ENCODE assay signal across 8 cellular contexts in the genomic region with DNA sequence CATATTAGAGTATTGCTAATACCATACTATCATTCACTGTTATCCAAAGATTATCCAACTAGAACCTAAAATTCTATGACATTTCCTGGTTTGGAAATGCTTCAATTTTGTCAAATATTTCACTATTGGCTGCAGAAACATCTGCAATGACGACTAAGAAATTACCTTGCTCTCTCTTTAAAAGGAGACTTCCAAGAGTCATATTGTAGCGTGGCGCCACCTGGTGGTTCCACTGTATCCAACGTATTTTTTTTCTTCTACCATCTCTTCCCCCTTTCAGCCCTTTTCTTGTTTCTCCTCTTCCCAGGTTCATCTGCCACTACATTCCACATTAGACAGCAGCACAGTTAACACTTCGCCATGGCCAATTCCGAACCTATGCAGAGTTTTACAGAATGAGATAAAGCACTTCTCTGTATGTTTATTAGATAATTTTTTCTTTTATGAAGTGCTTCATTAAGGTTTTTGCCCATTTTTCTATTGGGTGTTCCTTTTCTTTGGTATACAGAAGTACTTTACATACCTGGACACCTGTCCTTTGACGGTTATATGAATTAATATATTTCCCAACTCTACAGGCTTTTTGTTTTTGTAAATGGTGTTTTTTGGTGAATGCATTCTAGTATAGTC.
DNase-seq lines count a peak whose midpoint lies in the region; ATAC-seq and FAIRE-seq lines count a peak whose summit lies in the region.

No MANE protein-coding gene starts in this region.

- peaks cover 35 to 52% (median 50%) of the 10 kb centered on the region in 3 donors for H3K4me1 Mint-ChIP-seq in CD8-positive, alpha-beta memory T cell
- H3K4me1 Mint-ChIP-seq in natural killer cell treated with Interleukin-12 subunit alpha and Interleukin-12 subunit beta and Interleukin-15 and Interleukin-18, amount 100 ng/mL, for 72 hours (ENCODE audit: low read depth in 2 of 2) = peaks cover 23 to 36% of the 10 kb centered on the region in 2 donors

- no peaks in the 10 kb centered on the region for H3K27me3 ChIP-seq in CD8-positive, alpha-beta memory T cell (ENCODE audit: insufficient read depth, low read length, poor library complexity, severe bottlenecking)

- H3K9me3 ChIP-seq in CD8-positive, alpha-beta memory T cell (ENCODE audit: low read length) = no peaks in the 10 kb centered on the region

- no peak for FAIRE-seq in HTR-8/SVneo (lab: Jason Lieb, UNC)

- H3K4me1 ChIP-seq in CD8-positive, alpha-beta memory T cell (ENCODE audit: insufficient read depth, low read length) = peaks cover 25% of the 10 kb centered on the region

- no peak overlapping the region for H3K27ac ChIP-seq in CD8-positive, alpha-beta memory T cell (ENCODE audit: low read depth, low read length)

- peaks cover 5% of the 10 kb centered on the region for H3K36me3 ChIP-seq in CD8-positive, alpha-beta memory T cell (ENCODE audit: insufficient read depth, low read length)

- POLR2A ChIA-PET in CD8-positive, alpha-beta memory T cell (lab: Charles Lee) = interaction anchor here (0.6 to 1.2 kb wide), 2 partner anchors 131 to 147 kb away, joined by 5 to 7 read pairs; no protein-coding TSS in a partner anchor

- ATAC-seq in GM19455 (IDR thresholded peaks at IDR 0.05; ENCODE audit: unreplicated experiment) (peak; percentile 36), esophagus mucosa (peak; percentile 64)
- no peak for ATAC-seq in natural killer cell treated with Interleukin-12 subunit alpha and Interleukin-12 subunit beta and Interleukin-15 and Interleukin-18, amount 100 ng/mL, for 72 hours

- H3K4me3 Mint-ChIP-seq in CD8-positive, alpha-beta memory T cell = peak overlapping the region in 6 of 7 donors; percentile 3 to 77 (median 67)
- peak overlapping the region; percentile 48 for H3K4me3 Mint-ChIP-seq in natural killer cell treated with Interleukin-12 subunit alpha and Interleukin-12 subunit beta and Interleukin-15 and Interleukin-18, amount 100 ng/mL, for 72 hours

- H3K27me3 Mint-ChIP-seq in CD8-positive, alpha-beta memory T cell = no peaks in the 10 kb centered on the region
- no peaks in the 10 kb centered on the region for H3K27me3 Mint-ChIP-seq in natural killer cell treated with Interleukin-12 subunit alpha and Interleukin-12 subunit beta and Interleukin-15 and Interleukin-18, amount 100 ng/mL, for 72 hours

- H3K36me3 Mint-ChIP-seq in CD8-positive, alpha-beta memory T cell = peaks cover 0 to 20% (median 4%) of the 10 kb centered on the region in 3 donors
- H3K36me3 Mint-ChIP-seq in natural killer cell treated with Interleukin-12 subunit alpha and Interleukin-12 subunit beta and Interleukin-15 and Interleukin-18, amount 100 ng/mL, for 72 hours = peaks cover 6% of the 10 kb centered on the region

- peak; percentile 62 to 87 (median 75) for DNase-seq in CD8-positive, alpha-beta memory T cell
- DNase-seq in HTR-8/SVneo (ENCODE audit: insufficient read length, low spot score) (peak; percentile 62), OCI-M1 (lab: John Stamatoyannopoulos, UW) (peak; percentile 89), activated T-cell treated with anti-CD3 and anti-CD28 coated beads for 4 hours (peak; percentile 80)
- peak; percentile 74 for DNase-seq in natural killer cell treated with Interleukin-12 subunit alpha and Interleukin-12 subunit beta and Interleukin-15 and Interleukin-18, amount 100 ng/mL, for 72 hours (ENCODE audit: low spot score)
- DNase-seq in stimulated activated naive CD4-positive, alpha-beta T cell (lab: John Stamatoyannopoulos, UW) = peak; percentile 54 to 83 (median 74)

- H3K4me3 ChIP-seq in CD8-positive, alpha-beta memory T cell (ENCODE audit: low read length) = no peak overlapping the region

- peak overlapping the region; percentile 34 to 93 (median 88) for H3K27ac Mint-ChIP-seq in CD8-positive, alpha-beta memory T cell
- H3K27ac Mint-ChIP-seq in natural killer cell treated with Interleukin-12 subunit alpha and Interleukin-12 subunit beta and Interleukin-15 and Interleukin-18, amount 100 ng/mL, for 72 hours = peak overlapping the region; percentile 22 to 86

- CTCF ChIA-PET in CD8-positive, alpha-beta memory T cell (lab: Charles Lee) = interaction anchor here (0.7 to 4.1 kb wide), 3 partner anchors 11 to 152 kb away, joined by 3 to 19 read pairs (median 10); a partner anchor contains a TSS

- H3K9me3 Mint-ChIP-seq in CD8-positive, alpha-beta memory T cell = no peaks in the 10 kb centered on the region
- H3K9me3 Mint-ChIP-seq in natural killer cell treated with Interleukin-12 subunit alpha and Interleukin-12 subunit beta and Interleukin-15 and Interleukin-18, amount 100 ng/mL, for 72 hours = no peaks in the 10 kb centered on the region

Comparison
In these comparisons a context has a peak if more than half of its experiments do, and no peak if none do; other contexts are left out.
1. ATAC-seq: peak in GM19455 (single experiment) and esophagus mucosa (single experiment); none in natural killer cell treated with Interleukin-12 subunit alpha and Interleukin-12 subunit beta and Interleukin-15 and Interleukin-18, amount 100 ng/mL, for 72 hours (0 of 2).
2. Peak in every context shown above with its lines, with median percentiles within 50 percentile points of each other: DNase-seq.